ENCODE assay signal across 8 cellular contexts in genomic region chr14:92951912-92952471, GRCh38. TPM values are rescaled to one million over a fixed set of nuclear protein-coding genes. Genes with fewer than 3 reads are reported as not detected.
DNase-seq lines count a peak whose midpoint lies in the region; ATAC-seq and TF ChIP-seq lines count a peak whose summit lies in the region.

No MANE protein-coding gene starts in this region.

- peaks cover 8% of the 10 kb centered on the region for H3K36me3 Mint-ChIP-seq in chondrocyte (ENCODE audit: low read depth)

- H3K4me3 Mint-ChIP-seq in chondrocyte (ENCODE audit: unreplicated experiment), result no peak overlapping the region

- peak; percentile 54 for DNase-seq in NCI-H146 (lab: John Stamatoyannopoulos, UW)
- DNase-seq in NCI-H146 treated with DMSO at 0.1 percent for 48 hours (lab: John Stamatoyannopoulos, UW; ENCODE audit: unreplicated experiment), result no peak
- peak; percentile 75 for DNase-seq in NCI-H2227 (lab: John Stamatoyannopoulos, UW; ENCODE audit: unreplicated experiment)
- DNase-seq in activated CD4-positive, alpha-beta T cell treated with anti-CD3 and anti-CD28 coated beads for 48 hours, result peak; percentile 90
- no peak for DNase-seq in chondrocyte (ENCODE audit: low spot score)
- peak; percentile 79 for DNase-seq in left kidney (ENCODE audit: low read depth, low spot score)
- peak; percentile 76 to 87 for DNase-seq in stimulated activated CD4-positive, alpha-beta T cell treated with anti-CD3 and anti-CD28 coated beads, Interleukin-4, amount 100 ng/mL, for 48 hours (ENCODE audit: low read depth in 2 of 2)

- H3K27me3 Mint-ChIP-seq in chondrocyte (ENCODE audit: low read depth), result peaks cover 3% of the 10 kb centered on the region

- peak; percentile 66 for ATAC-seq in HG02938 (IDR thresholded peaks at IDR 0.05; ENCODE audit: unreplicated experiment)

- H3K4me1 Mint-ChIP-seq in chondrocyte (ENCODE audit: low read depth), result peaks cover 4% of the 10 kb centered on the region

- H3K27ac Mint-ChIP-seq in chondrocyte (ENCODE audit: unreplicated experiment), result no peak overlapping the region

- H3K9me3 Mint-ChIP-seq in chondrocyte (ENCODE audit: low read depth), result no peaks in the 10 kb centered on the region

- peak; percentile 96 for TF ChIP-seq CTCF in chondrocyte (IDR thresholded peaks at IDR 0.05)

RNA-seq across cellular contexts. Expression of gene CHGA, which starts 29.0 kb away (rescaled TPM):
- total RNA-seq in chondrocyte, result not detected in 3 replicates

Comparison
In these comparisons a context has a peak if more than half of its experiments do, and no peak if none do; other contexts are left out.
1. DNase-seq: peak in NCI-H146 (single experiment), NCI-H2227 (single experiment), activated CD4-positive, alpha-beta T cell treated with anti-CD3 and anti-CD28 coated beads for 48 hours (single experiment), left kidney (single experiment) and stimulated activated CD4-positive, alpha-beta T cell treated with anti-CD3 and anti-CD28 coated beads, Interleukin-4, amount 100 ng/mL, for 48 hours (2 of 2); none in NCI-H146 treated with DMSO at 0.1 percent for 48 hours (single experiment) and chondrocyte (single experiment).